Comparison of ENCODE assay signal across 9 cellular contexts in the genomic region with DNA sequence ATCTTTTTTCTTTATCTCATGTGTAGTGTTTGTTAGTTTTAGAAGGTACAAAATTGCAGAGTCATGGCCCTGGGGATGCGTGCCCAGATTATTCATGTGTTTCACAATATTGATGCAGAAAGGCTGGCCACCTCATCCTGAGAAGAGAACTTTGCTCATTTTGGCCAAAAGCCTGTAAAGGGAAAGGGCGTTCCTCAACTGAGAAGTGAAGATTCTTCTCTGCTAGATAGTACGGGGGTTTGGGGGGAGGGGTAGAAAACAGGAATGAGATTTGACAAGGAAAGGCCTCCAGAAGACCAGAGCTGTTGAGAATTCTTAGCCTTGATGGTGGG. TPM values are rescaled to one million over a fixed set of nuclear protein-coding genes. Genes with fewer than 3 reads are reported as not detected.
DNase-seq lines count a peak whose midpoint lies in the region; ATAC-seq and TF ChIP-seq lines count a peak whose summit lies in the region.
"Had no signal": no experiment of that assay in that cellular context is flagged by ENCODE, and none has a peak within 500 bp of the region (broad histone marks: within the 10 kb centered on the region; RNA-seq: fewer than 3 reads in every experiment).

No MANE protein-coding gene starts in this region.

- H3K4me1 ChIP-seq in KMS-11 (ENCODE audit: low read depth, poor library complexity, severe bottlenecking), result peaks cover 43% of the 10 kb centered on the region
- H3K4me1 ChIP-seq in mesenchymal stem cell (ENCODE audit: control insufficient read depth, insufficient read depth, low read depth, low read length), result peaks cover 3% of the 10 kb centered on the region

- H3K4me3 ChIP-seq in KMS-11 (IDR thresholded peaks at IDR 0.05; ENCODE audit: insufficient read depth, low read depth, low read length), result no peak overlapping the region
- peak overlapping the region in 1 of 2 experiments; percentile 85 for H3K4me3 ChIP-seq in mesenchymal stem cell (ENCODE audit: insufficient read depth in 1 of 2, low read depth in 1 of 2, low read length in 2 of 2)

- H3K14ac ChIP-seq in mesenchymal stem cell (ENCODE audit: low read length in 2 of 2), result no peak overlapping the region

- H3K79me2 ChIP-seq in KMS-11 (ENCODE audit: insufficient read depth, low read depth), result peaks cover 15% of the 10 kb centered on the region; the same call in 1 of the 2 replicates

- peak overlapping the region in 1 of 2 experiments; percentile 82 for H2BK12ac ChIP-seq in mesenchymal stem cell (ENCODE audit: low read length in 2 of 2)

- no peak for TF ChIP-seq CTCF in KMS-11 (conservative IDR thresholded peaks at IDR 0.05; ENCODE audit: low read depth, low read length)

- peak overlapping the region in 1 of 2 experiments; percentile 89 for H3K18ac ChIP-seq in mesenchymal stem cell (ENCODE audit: low read depth in 1 of 2, low read length in 2 of 2)

- peak overlapping the region in 1 of 2 experiments; percentile 58 for H3K4ac ChIP-seq in mesenchymal stem cell (ENCODE audit: low read depth in 1 of 2, low read length in 2 of 2)

- no peak overlapping the region for H2AK5ac ChIP-seq in mesenchymal stem cell (ENCODE audit: low read length, severe bottlenecking)

- H2AFZ ChIP-seq in KMS-11 (ENCODE audit: low read depth) (no peak overlapping the region), mesenchymal stem cell (ENCODE audit: low read depth, low read length) (no peak overlapping the region)

- H3K9ac ChIP-seq in KMS-11 (peak overlapping the region; percentile 75; the same call in 1 of the 2 replicates), mesenchymal stem cell (ENCODE audit: low read length) (peak overlapping the region; percentile 99)

- peaks cover 4% of the 10 kb centered on the region for H3K79me1 ChIP-seq in mesenchymal stem cell (replicated peaks; ENCODE audit: low read length, poor library complexity, severe bottlenecking)

- 10% methylated on average over 3 of the region's 3 CpGs for WGBS in mesenchymal stem cell

- DNase-seq in dedifferentiated amniotic fluid mesenchymal stem cell (ENCODE audit: extremely low spot score) (peak; percentile 20), mesenchymal stem cell (peak; percentile 90), NCI-H2171 treated with DMSO at 0.1 percent for 48 hours (lab: John Stamatoyannopoulos, UW) (no peak), NCI-H1417 (lab: John Stamatoyannopoulos, UW) (no peak)

- peak overlapping the region; percentile 73 for H2BK5ac ChIP-seq in mesenchymal stem cell (ENCODE audit: low read depth, low read length, poor library complexity, severe bottlenecking)

- peak overlapping the region; percentile 39 for H3K4me2 ChIP-seq in KMS-11
- H3K4me2 ChIP-seq in mesenchymal stem cell (ENCODE audit: low read length, poor library complexity, severe bottlenecking), result peak overlapping the region; percentile 1

- no peak overlapping the region for H2BK15ac ChIP-seq in mesenchymal stem cell (ENCODE audit: low read depth, poor library complexity, severe bottlenecking)

- H3K23ac ChIP-seq in mesenchymal stem cell (ENCODE audit: low read length in 2 of 2), result no peak overlapping the region

- H3K9me3 ChIP-seq in mesenchymal stem cell (ENCODE audit: control insufficient read depth, low read length), result no peaks in the 10 kb centered on the region

- no peak overlapping the region for H2BK120ac ChIP-seq in mesenchymal stem cell (ENCODE audit: low read depth, low read length)

- peak overlapping the region; percentile 69; the same call in 1 of the 2 replicates for H3K27ac ChIP-seq in KMS-11
- H3K27ac ChIP-seq in mesenchymal stem cell (ENCODE audit: low read length, poor library complexity, severe bottlenecking), result peak overlapping the region; percentile 49

- H4K20me1 ChIP-seq in KMS-11 (ENCODE audit: insufficient read depth), result no peaks in the 10 kb centered on the region

- peak; percentile 54 for ATAC-seq in GM18870 (IDR thresholded peaks at IDR 0.05; ENCODE audit: unreplicated experiment)
- ATAC-seq in GM21723 (IDR thresholded peaks at IDR 0.05; ENCODE audit: unreplicated experiment), result no peak
- no peak for ATAC-seq in HG03196 (IDR thresholded peaks at IDR 0.05; ENCODE audit: unreplicated experiment)
- ATAC-seq: Panc1 had no signal

- no peak overlapping the region for H4K91ac ChIP-seq in mesenchymal stem cell (ENCODE audit: low read length)

- H4K8ac ChIP-seq in mesenchymal stem cell (ENCODE audit: low read length), result no peak overlapping the region

- H3K27me3 ChIP-seq in KMS-11 (ENCODE audit: insufficient read depth, low read depth) (no peaks in the 10 kb centered on the region), mesenchymal stem cell (ENCODE audit: control insufficient read depth in 1 of 2, insufficient read depth in 1 of 2, low read length in 2 of 2) (no peaks in the 10 kb centered on the region)

- H3K36me3 ChIP-seq in KMS-11 (ENCODE audit: insufficient read depth), result no peaks in the 10 kb centered on the region
- H3K36me3 ChIP-seq in mesenchymal stem cell (ENCODE audit: control insufficient read depth in 1 of 2, insufficient read depth in 2 of 2, low read depth in 1 of 2, low read length in 2 of 2), result peaks cover 0 to 29% of the 10 kb centered on the region in 2 experiments

RNA-seq across cellular contexts. Expression of a gene that starts 1.7 kb away (rescaled TPM):
- polyA plus RNA-seq in mesenchymal stem cell (2013, experiment 1 of 2), result 725 TPM
- 719 TPM for polyA plus RNA-seq in mesenchymal stem cell (2013, experiment 2 of 2)

Comparison
In these comparisons a context has a peak if more than half of its experiments do, and no peak if none do; other contexts are left out.
1. DNase-seq: peak in dedifferentiated amniotic fluid mesenchymal stem cell (single experiment) and mesenchymal stem cell (single experiment); none in NCI-H2171 treated with DMSO at 0.1 percent for 48 hours (single experiment) and NCI-H1417 (0 of 3).